In the genomic region with DNA sequence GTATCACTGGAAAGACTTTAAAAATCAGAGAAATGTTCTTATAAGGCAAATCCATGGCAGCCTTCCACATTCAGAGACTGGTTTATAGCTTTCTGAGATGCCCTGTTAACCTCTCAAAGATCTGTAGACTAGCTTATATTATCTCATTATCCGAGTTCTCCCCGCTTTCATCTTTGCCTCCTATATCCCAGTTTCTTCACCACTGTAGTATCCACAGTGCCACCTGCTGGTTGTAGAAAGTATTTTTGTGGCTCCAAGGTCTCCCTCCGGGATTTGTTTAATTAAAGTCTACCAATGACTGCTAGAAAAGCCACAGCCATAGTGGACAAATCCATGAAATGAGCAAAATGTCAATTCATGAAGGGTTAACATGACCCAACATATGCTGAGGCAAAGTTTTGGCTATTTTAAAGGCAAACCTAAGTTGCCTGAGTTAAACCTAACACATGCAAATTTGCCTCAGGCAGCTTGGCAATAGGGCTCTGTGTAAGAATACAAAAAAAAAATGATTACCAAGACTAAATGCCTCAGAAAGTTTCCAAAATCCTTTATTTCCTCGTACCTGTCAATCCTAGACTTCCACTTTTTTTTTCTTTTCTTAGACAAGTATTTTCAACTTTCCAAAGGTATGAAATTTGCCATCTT, we compare ENCODE assay signal across 8 cellular contexts.
A peak's percentile ranks its signal among the peaks of the same experiment; 100 is the strongest.
DNase-seq lines count a peak whose midpoint lies in the region; ATAC-seq, FAIRE-seq and TF ChIP-seq lines count a peak whose summit lies in the region.

No MANE protein-coding gene starts in this region.

- peak; percentile 86 for FAIRE-seq in A549 (lab: Jason Lieb, UNC)

- CTCF ChIA-PET in A549 (lab: Yijun Ruan, JAX): interaction anchor here (0.6 to 4.2 kb wide), 54 partner anchors 9 to 742 kb away, joined by 3 to 39 read pairs (median 4); a partner anchor contains a TSS

- no peak for TF ChIP-seq EP300 in A549 (IDR thresholded peaks at IDR 0.05)

- POLR2A ChIA-PET in A549 (lab: Yijun Ruan, JAX): interaction anchor here (1.0 to 1.2 kb wide), 2 partner anchors 127 to 220 kb away, joined by 3 read pairs; no protein-coding TSS in a partner anchor

- no peaks in the 10 kb centered on the region for H3K4me1 ChIP-seq in A549

- ATAC-seq in A549 (peak; percentile 74 to 84; a peak in 5 of 6 replicates), GM19395 (IDR thresholded peaks at IDR 0.05; ENCODE audit: unreplicated experiment) (no peak)

- peak; percentile 83 to 84 for TF ChIP-seq RAD21 in A549 (conservative IDR thresholded peaks at IDR 0.05 in 1 of 2, IDR thresholded peaks at IDR 0.05 in 1 of 2)

- TF ChIP-seq CTCF in A549 (IDR thresholded peaks at IDR 0.05) (peak; percentile 85), GM10266 (IDR thresholded peaks at IDR 0.05; ENCODE audit: control insufficient read depth, insufficient read depth, low read depth, missing control alignments) (peak; percentile 78)

- no peaks in the 10 kb centered on the region for H3K9me3 ChIP-seq in A549

- H3K27ac ChIP-seq in A549: no peak overlapping the region

- DNase-seq in A549 (ENCODE audit: low read depth in 1 of 2, low spot score in 1 of 2) (peak; percentile 55 to 75), GM10266 (ENCODE audit: extremely low spot score) (peak; percentile 41), NCI-H1092 treated with DMSO at 0.1 percent for 48 hours (lab: John Stamatoyannopoulos, UW) (peak; percentile 79), SW 1271 (lab: John Stamatoyannopoulos, UW) (peak; percentile 34 to 72), cerebellum (ENCODE audit: low spot score) (peak; percentile 47), left kidney (ENCODE audit: low read depth, low spot score) (peak; percentile 94)
- DNase-seq in stimulated activated CD4-positive, alpha-beta T cell treated with anti-CD3 and anti-CD28 coated beads, Interleukin-4, amount 100 ng/mL, for 48 hours (ENCODE audit: low read depth in 2 of 2): peak; percentile 27 to 28

- 4% methylated on average over 4 of the region's 4 CpGs for WGBS in A549 (ENCODE audit: missing lambda C conversion rate)

- peak overlapping the region; percentile 41; the same call in 2 of the 3 replicates for H3K4me2 ChIP-seq in A549

- no peak overlapping the region for H3K4me3 ChIP-seq in A549

- TF ChIP-seq POLR2A in A549 (IDR thresholded peaks at IDR 0.05; ENCODE audit: low read length): no peak

TF ChIP-seq in A549, 52 proteins besides CTCF, POLR2A, EP300 and RAD21:
- no peak for TF ChIP-seq HOXB13 (CRISPR knock-in tag; IDR thresholded peaks at IDR 0.05; ENCODE audit: low read depth)
- TF ChIP-seq, protein P1, sequence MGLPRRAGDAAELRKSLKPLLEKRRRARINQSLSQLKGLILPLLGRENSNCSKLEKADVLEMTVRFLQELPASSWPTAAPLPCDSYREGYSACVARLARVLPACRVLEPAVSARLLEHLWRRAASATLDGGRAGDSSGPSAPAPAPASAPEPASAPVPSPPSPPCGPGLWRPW (IDR thresholded peaks at IDR 0.05): no peak
- TF ChIP-seq SREBF2 (IDR thresholded peaks at IDR 0.05): no peak
- no peak for TF ChIP-seq CBX2 (IDR thresholded peaks at IDR 0.05; ENCODE audit: borderline replicate concordance, low read depth)
- TF ChIP-seq RCOR1 (IDR thresholded peaks at IDR 0.05; ENCODE audit: low read depth, low read length): no peak
- no peak for TF ChIP-seq KDM1A (IDR thresholded peaks at IDR 0.05; ENCODE audit: low read depth)
- TF ChIP-seq KDM5A (IDR thresholded peaks at IDR 0.05): no peak
- TF ChIP-seq CHD2 (IDR thresholded peaks at IDR 0.05; ENCODE audit: low read length, partially characterized antibody): no peak
- TF ChIP-seq SMC3 (IDR thresholded peaks at IDR 0.05): peak; percentile 87

Comparison
In these comparisons a context has a peak if more than half of its experiments do, and no peak if none do; other contexts are left out.
1. DNase-seq: peak in every context shown above with its lines; median percentile 94 in left kidney; 79 in NCI-H1092 treated with DMSO at 0.1 percent for 48 hours; 65 in A549; 53 in SW 1271; 47 in cerebellum; 41 in GM10266; 28 in stimulated activated CD4-positive, alpha-beta T cell treated with anti-CD3 and anti-CD28 coated beads, Interleukin-4, amount 100 ng/mL, for 48 hours.